Comparison of ENCODE assay signal across 20 cellular contexts in genomic region chr17:14434506-14434905, GRCh38.
DNase-seq lines count a peak whose midpoint lies in the region; ATAC-seq, FAIRE-seq and TF ChIP-seq lines count a peak whose summit lies in the region.
"Had no signal": no experiment of that assay in that cellular context is flagged by ENCODE, and none has a peak within 500 bp of the region (broad histone marks: within the 10 kb centered on the region; RNA-seq: fewer than 3 reads in every experiment).

No MANE protein-coding gene starts in this region.

- TF ChIP-seq POLR2A in GM12891 (IDR thresholded peaks at IDR 0.05; ENCODE audit: low read depth, low read length), result no peak

- H3K36me3 ChIP-seq in effector memory CD4-positive, alpha-beta T cell (ENCODE audit: control insufficient read depth, insufficient read depth, low read length), result no peaks in the 10 kb centered on the region
- H3K36me3 ChIP-seq in BE2C, result no peaks in the 10 kb centered on the region
- H3K36me3 ChIP-seq: MG63, prostate gland, stomach, uterus had no signal

- no peak for TF ChIP-seq CTCF in BE2C (IDR thresholded peaks at IDR 0.05; ENCODE audit: low read depth, low read length)

- H3K9me3 ChIP-seq in effector memory CD4-positive, alpha-beta T cell (ENCODE audit: control insufficient read depth, low read length), result no peaks in the 10 kb centered on the region
- H3K9me3 ChIP-seq in BE2C, result no peaks in the 10 kb centered on the region
- H3K9me3 ChIP-seq: MG63, prostate gland, stomach, uterus had no signal

- FAIRE-seq in GM12891 (lab: Jason Lieb, UNC), result peak; percentile 33
- FAIRE-seq: HepG2, islet of Langerhans had no signal

- ATAC-seq in GM18909 (IDR thresholded peaks at IDR 0.05; ENCODE audit: poor library complexity, unreplicated experiment) (peak; percentile 90), HG02642 (IDR thresholded peaks at IDR 0.05; ENCODE audit: poor library complexity, unreplicated experiment) (peak; percentile 93), GM18870 (IDR thresholded peaks at IDR 0.05; ENCODE audit: unreplicated experiment) (no peak)
- ATAC-seq: HCT116 had no signal

- no peaks in the 10 kb centered on the region for H3K27me3 ChIP-seq in effector memory CD4-positive, alpha-beta T cell (replicated peaks; ENCODE audit: control insufficient read depth, insufficient read depth, low read length, poor library complexity, severe bottlenecking)
- no peaks in the 10 kb centered on the region for H3K27me3 ChIP-seq in BE2C
- H3K27me3 ChIP-seq: MG63, stomach, uterus had no signal

- H3K4me1 ChIP-seq in effector memory CD4-positive, alpha-beta T cell (ENCODE audit: control insufficient read depth, insufficient read depth, low read length, poor library complexity, severe bottlenecking), result peaks cover 3% of the 10 kb centered on the region
- H3K4me1 ChIP-seq in BE2C, result no peaks in the 10 kb centered on the region
- H3K4me1 ChIP-seq: prostate gland, stomach, uterus had no signal

- H3K4me3 ChIP-seq in effector memory CD4-positive, alpha-beta T cell (ENCODE audit: insufficient read depth, low read depth, low read length, poor library complexity, severe bottlenecking), result no peak overlapping the region
- no peak overlapping the region for H3K4me3 ChIP-seq in BE2C (ENCODE audit: low read depth, low read length)
- H3K4me3 ChIP-seq: MG63, prostate gland, stomach, uterus had no signal

- DNase-seq in GM12891 (ENCODE audit: insufficient read length, low spot score) (no peak), MV-4-11 (lab: John Stamatoyannopoulos, UW) (peak; percentile 86), NCI-H1694 (lab: John Stamatoyannopoulos, UW) (no peak), BE2C (no peak)
- DNase-seq in effector memory CD4-positive, alpha-beta T cell, result no peak
- DNase-seq: mesenchymal stem cell; MG63; NCI-H2107; NCI-H774; RPMI8226; stimulated activated CD4-positive, alpha-beta T cell treated with anti-CD3 and anti-CD28 coated beads, Interleukin-12 subunit alpha, Interleukin-12 subunit beta, amount 100 ng/mL, for 4 hours; stomach; uterus had no signal

- H3K27ac ChIP-seq in effector memory CD4-positive, alpha-beta T cell (ENCODE audit: insufficient read depth, low read length, poor library complexity, severe bottlenecking), result no peak overlapping the region
- H3K27ac ChIP-seq: prostate gland, stomach, uterus had no signal

TF ChIP-seq in GM12891, 5 proteins besides CTCF, POLR2A, EP300 and RAD21:
- TF ChIP-seq POU2F2 (IDR thresholded peaks at IDR 0.05; ENCODE audit: low read depth, low read length) (no peak), TAF1 (IDR thresholded peaks at IDR 0.05; ENCODE audit: low read depth, low read length) (no peak), PAX5 (IDR thresholded peaks at IDR 0.05; ENCODE audit: insufficient read depth, low read length, severe bottlenecking) (no peak), POLR2AphosphoS5 (IDR thresholded peaks at IDR 0.05; ENCODE audit: low read depth, low read length) (no peak), SPI1 (IDR thresholded peaks at IDR 0.05; ENCODE audit: low read depth, low read length) (peak; percentile 74; the same call in 1 of the 2 replicates)
